10 cellular contexts compared by ENCODE assay signal in the genomic region with DNA sequence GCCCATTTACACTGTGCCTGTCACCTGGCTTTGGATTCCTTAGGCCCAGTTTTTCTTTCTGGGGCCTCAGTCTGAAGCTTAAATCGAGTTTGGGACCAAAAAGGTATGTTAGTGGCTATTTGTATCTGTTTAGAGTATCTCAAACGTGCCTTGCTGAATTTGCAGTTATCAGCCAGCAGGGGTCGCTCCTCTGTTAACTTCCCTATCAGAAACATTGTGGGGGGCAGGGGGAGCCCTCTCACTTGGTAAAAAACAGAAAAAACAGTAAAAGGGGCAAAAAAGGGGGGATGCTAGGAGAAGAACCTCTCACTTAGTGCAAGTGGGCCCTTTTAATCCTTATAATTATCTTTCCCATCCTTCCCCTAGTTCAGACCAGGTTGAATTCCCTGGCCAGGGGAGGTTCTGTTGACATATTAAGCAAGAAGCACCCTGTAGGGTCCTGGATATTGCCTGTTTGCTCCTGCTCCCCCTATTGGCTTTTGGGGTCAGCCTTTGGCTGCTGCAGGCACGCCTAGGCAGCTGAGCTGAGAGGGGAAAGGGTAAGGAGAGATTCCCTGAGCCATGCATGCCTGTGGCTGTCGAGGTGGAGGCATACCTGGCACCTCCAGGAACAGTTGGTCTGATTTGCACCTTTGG. TPM values are rescaled to one million over a fixed set of nuclear protein-coding genes. Genes with fewer than 3 reads are reported as not detected.
A peak's percentile ranks its signal among the peaks of the same experiment; 100 is the strongest.
DNase-seq lines count a peak whose midpoint lies in the region; ATAC-seq and TF ChIP-seq lines count a peak whose summit lies in the region.
"Had no signal": no experiment of that assay in that cellular context is flagged by ENCODE, and none has a peak within 500 bp of the region (broad histone marks: within the 10 kb centered on the region; RNA-seq: fewer than 3 reads in every experiment).

No MANE protein-coding gene starts in this region.

- H3K9me3 Mint-ChIP-seq in activated CD8-positive, alpha-beta T cell treated with anti-CD3 and anti-CD28 coated beads, Interleukin-2, amount 10 ng/mL, durations not matched to agents 7 days and 5 days (ENCODE audit: insufficient read depth): no peaks in the 10 kb centered on the region
- H3K9me3 Mint-ChIP-seq in immature natural killer cell: no peaks in the 10 kb centered on the region
- H3K9me3 Mint-ChIP-seq: effector memory CD8-positive, alpha-beta T cell had no signal

- H3K4me3 Mint-ChIP-seq in activated CD8-positive, alpha-beta T cell treated with anti-CD3 and anti-CD28 coated beads, Interleukin-2, amount 10 ng/mL, durations not matched to agents 7 days and 5 days: no peak overlapping the region
- peak overlapping the region in 3 of 5 donors; percentile 12 to 50 (median 27) for H3K4me3 Mint-ChIP-seq in immature natural killer cell
- H3K4me3 Mint-ChIP-seq: effector memory CD8-positive, alpha-beta T cell had no signal

- no peak for DNase-seq in AG09309 (ENCODE audit: low read depth)
- DNase-seq in activated CD8-positive, alpha-beta T cell treated with anti-CD3 and anti-CD28 coated beads, Interleukin-2, amount 10 ng/mL, durations not matched to agents 7 days and 5 days: peak; percentile 56
- DNase-seq in immature natural killer cell: no peak
- DNase-seq in HAP-1 (ENCODE audit: low spot score in 2 of 2): no peak
- DNase-seq in left lobe of liver (ENCODE audit: low spot score): no peak
- no peak for DNase-seq in NCI-H187 (lab: John Stamatoyannopoulos, UW)
- DNase-seq: trophoblast cell had no signal

- TF ChIP-seq CTCF in AG09309 (IDR thresholded peaks at IDR 0.05; ENCODE audit: control insufficient read depth, insufficient read depth, low read depth, low read length, missing control alignments): peak; percentile 69
- TF ChIP-seq CTCF in GM12873 (IDR thresholded peaks at IDR 0.05; ENCODE audit: insufficient read depth, low read depth, low read length, missing control alignments): peak; percentile 66

- no peaks in the 10 kb centered on the region for H3K36me3 Mint-ChIP-seq in activated CD8-positive, alpha-beta T cell treated with anti-CD3 and anti-CD28 coated beads, Interleukin-2, amount 10 ng/mL, durations not matched to agents 7 days and 5 days (ENCODE audit: low read depth)
- no peaks in the 10 kb centered on the region for H3K36me3 Mint-ChIP-seq in immature natural killer cell

- no peaks in the 10 kb centered on the region for H3K9me3 ChIP-seq in HAP-1

- no peaks in the 10 kb centered on the region for H3K36me3 ChIP-seq in HAP-1 (replicated peaks)

- H3K27me3 ChIP-seq in HAP-1 (ENCODE audit: low read depth): no peaks in the 10 kb centered on the region

- CTCF ChIA-PET in activated CD8-positive, alpha-beta T cell treated with anti-CD3 and anti-CD28 coated beads, Interleukin-2, amount 10 ng/mL, durations not matched to agents 7 days and 5 days (lab: Charles Lee): interaction anchor here (0.6 to 3.4 kb wide), 5 partner anchors 8 to 16 kb away, joined by 3 to 15 read pairs (median 5); partner anchors contain the start of gene IFIH1

- H3K4me3 ChIP-seq in AG09309 (ENCODE audit: control insufficient read depth, low read depth, low read length): no peak overlapping the region
- no peak overlapping the region for H3K4me3 ChIP-seq in HAP-1

- no peak overlapping the region for H3K27ac Mint-ChIP-seq in activated CD8-positive, alpha-beta T cell treated with anti-CD3 and anti-CD28 coated beads, Interleukin-2, amount 10 ng/mL, durations not matched to agents 7 days and 5 days
- H3K27ac Mint-ChIP-seq in immature natural killer cell: no peak overlapping the region
- H3K27ac Mint-ChIP-seq: effector memory CD8-positive, alpha-beta T cell had no signal

- no peaks in the 10 kb centered on the region for H3K4me1 ChIP-seq in HAP-1

- POLR2A ChIA-PET in activated CD8-positive, alpha-beta T cell treated with anti-CD3 and anti-CD28 coated beads, Interleukin-2, amount 10 ng/mL, durations not matched to agents 7 days and 5 days (lab: Charles Lee): no interaction called here

- H3K27me3 Mint-ChIP-seq in activated CD8-positive, alpha-beta T cell treated with anti-CD3 and anti-CD28 coated beads, Interleukin-2, amount 10 ng/mL, durations not matched to agents 7 days and 5 days (ENCODE audit: low read depth): no peaks in the 10 kb centered on the region
- H3K27me3 Mint-ChIP-seq in immature natural killer cell (ENCODE audit: low read depth in 3 of 3): peaks cover 2 to 3% (median 3%) of the 10 kb centered on the region in 3 donors
- H3K27me3 Mint-ChIP-seq: effector memory CD8-positive, alpha-beta T cell had no signal

- ATAC-seq in activated CD8-positive, alpha-beta T cell treated with anti-CD3 and anti-CD28 coated beads, Interleukin-2, amount 10 ng/mL, durations not matched to agents 7 days and 5 days: peak; percentile 37
- ATAC-seq in left lobe of liver (no peak), HG02884 (IDR thresholded peaks at IDR 0.05; ENCODE audit: unreplicated experiment) (no peak)
- ATAC-seq: effector memory CD8-positive, alpha-beta T cell had no signal

- peaks cover 11% of the 10 kb centered on the region for H3K4me1 Mint-ChIP-seq in activated CD8-positive, alpha-beta T cell treated with anti-CD3 and anti-CD28 coated beads, Interleukin-2, amount 10 ng/mL, durations not matched to agents 7 days and 5 days (ENCODE audit: low read depth)
- H3K4me1 Mint-ChIP-seq in immature natural killer cell: peaks cover 6 to 8% of the 10 kb centered on the region in 2 donors

- in situ Hi-C loops in HAP-1 (cut with MboI; ENCODE audit: low sequenced_read_pairs): no loop called here

RNA-seq across cellular contexts. Expression of gene IFIH1, which starts 8.8 kb away (rescaled TPM):
- 10 to 100 TPM; 37.3 to 37.6 TPM for total RNA-seq in activated CD8-positive, alpha-beta T cell treated with anti-CD3 and anti-CD28 coated beads, Interleukin-2, amount 10 ng/mL, durations not matched to agents 7 days and 5 days
- 10 to 100 TPM in 1 of 3 donors, 1 to 10 TPM in 2; 7.2 to 16.8 (median 9.8) TPM for polyA plus RNA-seq in immature natural killer cell
- 9.4 TPM for total RNA-seq in left lobe of liver

RNA-seq across cellular contexts. Expression of gene GCA, which starts 16.7 kb away (rescaled TPM):
- 10 to 100 TPM; 13.1 to 13.7 TPM for total RNA-seq in activated CD8-positive, alpha-beta T cell treated with anti-CD3 and anti-CD28 coated beads, Interleukin-2, amount 10 ng/mL, durations not matched to agents 7 days and 5 days
- polyA plus RNA-seq in immature natural killer cell: 10 to 100 TPM in 1 of 3 donors, 1 to 10 TPM in 2; 6.1 to 12.6 (median 9.4) TPM
- total RNA-seq in left lobe of liver: 7.3 TPM
